Comparison of ENCODE assay signal across 1 cellular context in genomic region chr10:50470345-50470744, GRCh38.
TF ChIP-seq lines count a peak whose summit lies in the region.

No MANE protein-coding gene starts in this region.

TF ChIP-seq in GM12878, 131 proteins besides CTCF, POLR2A, EP300 and RAD21 (continued from another document):
- no peak for TF ChIP-seq ZNF592 (IDR thresholded peaks at IDR 0.05)
